In genomic region chr2:189657867-189658266, GRCh38 we compare ENCODE assay signal across 8 cellular contexts. TPM values are rescaled to one million over a fixed set of nuclear protein-coding genes. Genes with fewer than 3 reads are reported as not detected.
A peak's percentile ranks its signal among the peaks of the same experiment; 100 is the strongest.
DNase-seq lines count a peak whose midpoint lies in the region; ATAC-seq and TF ChIP-seq lines count a peak whose summit lies in the region.

No MANE protein-coding gene starts in this region.

- H3K9ac ChIP-seq in Karpas-422 (ENCODE audit: low read length), result no peak overlapping the region

- H3K9me3 Mint-ChIP-seq in activated T-helper 1 cell treated with anti-CD3 and anti-CD28 coated beads, Interleukin-12 subunit alpha, Interleukin-12 subunit beta, Interleukin-2, Interleukin-4 antibody, amounts not matched to agents 30 ng/mL and 10 ng/mL and 1 ng/mL, durations not matched to agents 14 hours and 24 hours and 36 hours, result peaks cover under 1% of the 10 kb centered on the region

- peak overlapping the region; percentile 46 for H3K4me3 Mint-ChIP-seq in activated T-helper 1 cell treated with anti-CD3 and anti-CD28 coated beads, Interleukin-12 subunit alpha, Interleukin-12 subunit beta, Interleukin-2, Interleukin-4 antibody, amounts not matched to agents 30 ng/mL and 10 ng/mL and 1 ng/mL, durations not matched to agents 14 hours and 24 hours and 36 hours

- peak; percentile 37 for DNase-seq in activated T-cell treated with anti-CD3 and anti-CD28 coated beads, Interleukin-2, amount 50 U/mL, for 1 hour
- no peak for DNase-seq in activated T-cell treated with anti-CD3 and anti-CD28 coated beads for 4 hours
- peak; percentile 61 for DNase-seq in activated T-helper 1 cell treated with anti-CD3 and anti-CD28 coated beads, Interleukin-12 subunit alpha, Interleukin-12 subunit beta, Interleukin-2, Interleukin-4 antibody, amounts not matched to agents 30 ng/mL and 10 ng/mL and 1 ng/mL, durations not matched to agents 14 hours and 24 hours and 36 hours (ENCODE audit: low spot score)
- peak in 2 of 3 donors; percentile 42 to 53 for DNase-seq in mucosa of descending colon
- DNase-seq in Karpas-422, result no peak
- DNase-seq in HuH-7 (ENCODE audit: low spot score), result no peak
- no peak for DNase-seq in RWPE1 (ENCODE audit: low spot score)

- POLR2A ChIA-PET in RWPE1 (lab: Yijun Ruan, JAX; ENCODE audit: low non-redundant PET), result no interaction called here

- H3K36me3 ChIP-seq in mucosa of descending colon (ENCODE audit: low read depth) (no peaks in the 10 kb centered on the region), Karpas-422 (ENCODE audit: insufficient read depth, low read length) (no peaks in the 10 kb centered on the region)

- peak; percentile 36 for ATAC-seq in HG03520 (IDR thresholded peaks at IDR 0.05; ENCODE audit: unreplicated experiment)
- ATAC-seq in mucosa of descending colon, result peak; percentile 35

- no peak overlapping the region for H2AFZ ChIP-seq in Karpas-422 (ENCODE audit: low read length)

- H3K27me3 ChIP-seq in Karpas-422 (ENCODE audit: low read length), result no peaks in the 10 kb centered on the region

- peaks cover 6% of the 10 kb centered on the region; the same call in 1 of the 2 replicates for H4K20me1 ChIP-seq in Karpas-422 (ENCODE audit: insufficient read depth, low read depth, low read length)

- H3K4me1 ChIP-seq in mucosa of descending colon (ENCODE audit: low read depth), result peaks cover 7% of the 10 kb centered on the region
- peaks cover 13% of the 10 kb centered on the region for H3K4me1 ChIP-seq in Karpas-422 (ENCODE audit: low read length)

- H3K27ac Mint-ChIP-seq in activated T-helper 1 cell treated with anti-CD3 and anti-CD28 coated beads, Interleukin-12 subunit alpha, Interleukin-12 subunit beta, Interleukin-2, Interleukin-4 antibody, amounts not matched to agents 30 ng/mL and 10 ng/mL and 1 ng/mL, durations not matched to agents 14 hours and 24 hours and 36 hours, result peak overlapping the region; percentile 84

- H3K4me1 Mint-ChIP-seq in activated T-helper 1 cell treated with anti-CD3 and anti-CD28 coated beads, Interleukin-12 subunit alpha, Interleukin-12 subunit beta, Interleukin-2, Interleukin-4 antibody, amounts not matched to agents 30 ng/mL and 10 ng/mL and 1 ng/mL, durations not matched to agents 14 hours and 24 hours and 36 hours (ENCODE audit: low read depth), result peaks cover 33% of the 10 kb centered on the region

- H3K27me3 Mint-ChIP-seq in activated T-helper 1 cell treated with anti-CD3 and anti-CD28 coated beads, Interleukin-12 subunit alpha, Interleukin-12 subunit beta, Interleukin-2, Interleukin-4 antibody, amounts not matched to agents 30 ng/mL and 10 ng/mL and 1 ng/mL, durations not matched to agents 14 hours and 24 hours and 36 hours (ENCODE audit: insufficient read depth), result no peaks in the 10 kb centered on the region

- H3K36me3 Mint-ChIP-seq in activated T-helper 1 cell treated with anti-CD3 and anti-CD28 coated beads, Interleukin-12 subunit alpha, Interleukin-12 subunit beta, Interleukin-2, Interleukin-4 antibody, amounts not matched to agents 30 ng/mL and 10 ng/mL and 1 ng/mL, durations not matched to agents 14 hours and 24 hours and 36 hours (ENCODE audit: low read depth), result no peaks in the 10 kb centered on the region

- peaks cover 16% of the 10 kb centered on the region for H3K79me2 ChIP-seq in Karpas-422 (ENCODE audit: low read length)

- H3K4me3 ChIP-seq in mucosa of descending colon (no peak overlapping the region), Karpas-422 (ENCODE audit: low read length) (no peak overlapping the region)

- CTCF ChIA-PET in RWPE1 (lab: Yijun Ruan, JAX), result interaction anchor here (1.3 kb wide), 1 partner anchor 41 kb away, joined by 3 read pairs; no protein-coding TSS in a partner anchor

- intact Hi-C loops in activated T-helper 1 cell treated with anti-CD3 and anti-CD28 coated beads, Interleukin-12 subunit alpha, Interleukin-12 subunit beta, Interleukin-2, Interleukin-4 antibody, amounts not matched to agents 30 ng/mL and 10 ng/mL and 1 ng/mL, durations not matched to agents 14 hours and 24 hours and 36 hours (cut with micrococcal nuclease), result loop anchor here (1.0 kb wide), 1 partner anchor 17 kb away; no protein-coding TSS in a partner anchor
- intact Hi-C loops in mucosa of descending colon (cut with DNase I, micrococcal nuclease), result no loop called here

- H3K4me2 ChIP-seq in Karpas-422 (ENCODE audit: low read depth, low read length, poor library complexity, severe bottlenecking), result no peak overlapping the region

- H3K9me2 ChIP-seq in Karpas-422 (replicated peaks; ENCODE audit: insufficient read depth, low read length), result no peaks in the 10 kb centered on the region

- H3K9me3 ChIP-seq in mucosa of descending colon (no peaks in the 10 kb centered on the region), Karpas-422 (ENCODE audit: low read length) (no peaks in the 10 kb centered on the region)

- H3K27ac ChIP-seq in Karpas-422 (ENCODE audit: low read length), result no peak overlapping the region
- no peak overlapping the region for H3K27ac ChIP-seq in RWPE1

- TF ChIP-seq CTCF in mucosa of descending colon (IDR thresholded peaks at IDR 0.05), result no peak
- TF ChIP-seq CTCF in RWPE1 (conservative IDR thresholded peaks at IDR 0.05; ENCODE audit: low read depth), result no peak

RNA-seq across cellular contexts. Expression of gene ASNSD1, which starts 3.4 kb away (rescaled TPM):
- total RNA-seq in activated T-helper 1 cell treated with anti-CD3 and anti-CD28 coated beads, Interleukin-12 subunit alpha, Interleukin-12 subunit beta, Interleukin-2, Interleukin-4 antibody, amounts not matched to agents 30 ng/mL and 10 ng/mL and 1 ng/mL, durations not matched to agents 14 hours and 24 hours and 36 hours, result 58.4 and 61.2 TPM in 2 replicates
- total RNA-seq in mucosa of descending colon, result 10 to 100 TPM; 19.0 to 40.2 (median 19.1) TPM
- 35.4 and 43.8 TPM in 2 replicates for total RNA-seq in Karpas-422 (2014; rRNA removed; shearing (Covaris generic); ENCODE audit: low replicate concordance)

RNA-seq across cellular contexts. Expression of gene ANKAR, which starts 16.6 kb away (rescaled TPM):
- 4.2 and 5.8 TPM in 2 replicates for total RNA-seq in activated T-helper 1 cell treated with anti-CD3 and anti-CD28 coated beads, Interleukin-12 subunit alpha, Interleukin-12 subunit beta, Interleukin-2, Interleukin-4 antibody, amounts not matched to agents 30 ng/mL and 10 ng/mL and 1 ng/mL, durations not matched to agents 14 hours and 24 hours and 36 hours
- 10 to 100 TPM in 2 of 3 donors, 1 to 10 TPM in 1; 7.8 to 14.2 (median 14.1) TPM for total RNA-seq in mucosa of descending colon
- total RNA-seq in Karpas-422 (2014; rRNA removed; shearing (Covaris generic); ENCODE audit: low replicate concordance), result 5.7 and 24.9 TPM in 2 replicates

Comparison
In these comparisons a context has a peak if more than half of its experiments do, and no peak if none do; other contexts are left out.
1. DNase-seq: peak in activated T-cell treated with anti-CD3 and anti-CD28 coated beads, Interleukin-2, amount 50 U/mL, for 1 hour (single experiment), activated T-helper 1 cell treated with anti-CD3 and anti-CD28 coated beads, Interleukin-12 subunit alpha, Interleukin-12 subunit beta, Interleukin-2, Interleukin-4 antibody, amounts not matched to agents 30 ng/mL and 10 ng/mL and 1 ng/mL, durations not matched to agents 14 hours and 24 hours and 36 hours (single experiment) and mucosa of descending colon (2 of 3); none in activated T-cell treated with anti-CD3 and anti-CD28 coated beads for 4 hours (single experiment), Karpas-422 (single experiment), HuH-7 (single experiment) and RWPE1 (single experiment).